1 cellular context compared by ENCODE assay signal in the genomic region with DNA sequence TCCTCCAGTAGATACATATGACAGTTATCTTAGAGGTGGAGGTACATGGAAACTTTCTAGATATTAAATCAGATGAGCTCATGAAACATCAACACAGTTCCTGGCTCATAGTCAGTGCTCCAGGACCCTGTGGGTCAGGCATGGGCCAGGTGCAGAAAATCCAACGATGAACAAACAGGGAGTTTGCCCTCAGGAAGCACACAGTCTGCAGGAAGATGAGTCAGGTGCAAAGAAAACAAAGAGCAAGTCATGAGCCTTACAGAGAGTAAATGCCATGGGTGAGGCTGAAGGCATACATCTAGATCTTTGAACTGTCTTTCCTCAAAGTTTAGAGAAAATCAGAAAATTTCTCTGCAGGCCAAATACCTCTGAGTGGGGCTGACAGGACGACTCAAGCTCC.
A peak's percentile ranks its signal among the peaks of the same experiment; 100 is the strongest.
TF ChIP-seq lines count a peak whose summit lies in the region.

No MANE protein-coding gene starts in this region.

TF ChIP-seq in HepG2, 621 proteins besides CTCF, POLR2A, EP300 and RAD21 (continued from another document and continues in another):
- TF ChIP-seq RFX5 (IDR thresholded peaks at IDR 0.05; ENCODE audit: low read depth, low read length): no peak
- TF ChIP-seq ZFAT (CRISPR knock-in tag; conservative IDR thresholded peaks at IDR 0.05): no peak
- TF ChIP-seq ZBTB8A (CRISPR knock-in tag; IDR thresholded peaks at IDR 0.05; ENCODE audit: borderline replicate concordance, low read depth): no peak
- TF ChIP-seq RBFOX2 (IDR thresholded peaks at IDR 0.05; ENCODE audit: low read depth, low read length): no peak
- TF ChIP-seq CCAR2 (optimal IDR thresholded peaks at IDR 0.05; ENCODE audit: low read depth, low read length): no peak
- TF ChIP-seq KLF9 (CRISPR knock-in tag; IDR thresholded peaks at IDR 0.05; ENCODE audit: low read depth): no peak
- no peak for TF ChIP-seq FLYWCH1 (CRISPR knock-in tag; IDR thresholded peaks at IDR 0.05)
- no peak for TF ChIP-seq MLLT10 (CRISPR knock-in tag; IDR thresholded peaks at IDR 0.05)
- TF ChIP-seq, protein P1, sequence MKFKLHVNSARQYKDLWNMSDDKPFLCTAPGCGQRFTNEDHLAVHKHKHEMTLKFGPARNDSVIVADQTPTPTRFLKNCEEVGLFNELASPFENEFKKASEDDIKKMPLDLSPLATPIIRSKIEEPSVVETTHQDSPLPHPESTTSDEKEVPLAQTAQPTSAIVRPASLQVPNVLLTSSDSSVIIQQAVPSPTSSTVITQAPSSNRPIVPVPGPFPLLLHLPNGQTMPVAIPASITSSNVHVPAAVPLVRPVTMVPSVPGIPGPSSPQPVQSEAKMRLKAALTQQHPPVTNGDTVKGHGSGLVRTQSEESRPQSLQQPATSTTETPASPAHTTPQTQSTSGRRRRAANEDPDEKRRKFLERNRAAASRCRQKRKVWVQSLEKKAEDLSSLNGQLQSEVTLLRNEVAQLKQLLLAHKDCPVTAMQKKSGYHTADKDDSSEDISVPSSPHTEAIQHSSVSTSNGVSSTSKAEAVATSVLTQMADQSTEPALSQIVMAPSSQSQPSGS (CRISPR knock-in tag; IDR thresholded peaks at IDR 0.05): no peak
- TF ChIP-seq, protein P2, sequence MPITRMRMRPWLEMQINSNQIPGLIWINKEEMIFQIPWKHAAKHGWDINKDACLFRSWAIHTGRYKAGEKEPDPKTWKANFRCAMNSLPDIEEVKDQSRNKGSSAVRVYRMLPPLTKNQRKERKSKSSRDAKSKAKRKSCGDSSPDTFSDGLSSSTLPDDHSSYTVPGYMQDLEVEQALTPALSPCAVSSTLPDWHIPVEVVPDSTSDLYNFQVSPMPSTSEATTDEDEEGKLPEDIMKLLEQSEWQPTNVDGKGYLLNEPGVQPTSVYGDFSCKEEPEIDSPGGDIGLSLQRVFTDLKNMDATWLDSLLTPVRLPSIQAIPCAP (CRISPR knock-in tag; IDR thresholded peaks at IDR 0.05; ENCODE audit: low read depth): no peak
- TF ChIP-seq RBAK (CRISPR knock-in tag; IDR thresholded peaks at IDR 0.05): no peak
- TF ChIP-seq HDAC2 (CRISPR knock-in tag; IDR thresholded peaks at IDR 0.05): peak; percentile 59; the same call in 1 of the 2 replicates
- no peak for TF ChIP-seq MTF1 (CRISPR knock-in tag; IDR thresholded peaks at IDR 0.05)
- TF ChIP-seq GLI4 (CRISPR knock-in tag; IDR thresholded peaks at IDR 0.05; ENCODE audit: borderline replicate concordance): no peak
- no peak for TF ChIP-seq SIN3B (IDR thresholded peaks at IDR 0.05; ENCODE audit: low read length)
- TF ChIP-seq CREB1 (IDR thresholded peaks at IDR 0.05): no peak
- no peak for TF ChIP-seq CREB1 (CRISPR knock-in tag; IDR thresholded peaks at IDR 0.05)
- TF ChIP-seq, protein P3, sequence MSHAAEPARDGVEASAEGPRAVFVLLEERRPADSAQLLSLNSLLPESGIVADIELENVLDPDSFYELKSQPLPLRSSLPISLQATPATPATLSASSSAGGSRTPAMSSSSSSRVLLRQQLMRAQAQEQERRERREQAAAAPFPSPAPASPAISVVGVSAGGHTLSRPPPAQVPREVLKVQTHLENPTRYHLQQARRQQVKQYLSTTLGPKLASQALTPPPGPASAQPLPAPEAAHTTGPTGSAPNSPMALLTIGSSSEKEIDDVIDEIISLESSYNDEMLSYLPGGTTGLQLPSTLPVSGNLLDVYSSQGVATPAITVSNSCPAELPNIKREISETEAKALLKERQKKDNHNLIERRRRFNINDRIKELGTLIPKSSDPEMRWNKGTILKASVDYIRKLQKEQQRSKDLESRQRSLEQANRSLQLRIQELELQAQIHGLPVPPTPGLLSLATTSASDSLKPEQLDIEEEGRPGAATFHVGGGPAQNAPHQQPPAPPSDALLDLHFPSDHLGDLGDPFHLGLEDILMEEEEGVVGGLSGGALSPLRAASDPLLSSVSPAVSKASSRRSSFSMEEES (CRISPR knock-in tag; IDR thresholded peaks at IDR 0.05): peak; percentile 82
- TF ChIP-seq AKAP8 (CRISPR knock-in tag; IDR thresholded peaks at IDR 0.05): no peak
- TF ChIP-seq, protein P4, sequence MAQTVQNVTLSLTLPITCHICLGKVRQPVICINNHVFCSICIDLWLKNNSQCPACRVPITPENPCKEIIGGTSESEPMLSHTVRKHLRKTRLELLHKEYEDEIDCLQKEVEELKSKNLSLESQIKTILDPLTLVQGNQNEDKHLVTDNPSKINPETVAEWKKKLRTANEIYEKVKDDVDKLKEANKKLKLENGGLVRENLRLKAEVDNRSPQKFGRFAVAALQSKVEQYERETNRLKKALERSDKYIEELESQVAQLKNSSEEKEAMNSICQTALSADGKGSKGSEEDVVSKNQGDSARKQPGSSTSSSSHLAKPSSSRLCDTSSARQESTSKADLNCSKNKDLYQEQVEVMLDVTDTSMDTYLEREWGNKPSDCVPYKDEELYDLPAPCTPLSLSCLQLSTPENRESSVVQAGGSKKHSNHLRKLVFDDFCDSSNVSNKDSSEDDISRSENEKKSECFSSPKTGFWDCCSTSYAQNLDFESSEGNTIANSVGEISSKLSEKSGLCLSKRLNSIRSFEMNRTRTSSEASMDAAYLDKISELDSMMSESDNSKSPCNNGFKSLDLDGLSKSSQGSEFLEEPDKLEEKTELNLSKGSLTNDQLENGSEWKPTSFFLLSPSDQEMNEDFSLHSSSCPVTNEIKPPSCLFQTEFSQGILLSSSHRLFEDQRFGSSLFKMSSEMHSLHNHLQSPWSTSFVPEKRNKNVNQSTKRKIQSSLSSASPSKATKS (CRISPR knock-in tag; IDR thresholded peaks at IDR 0.05): no peak
- TF ChIP-seq, protein P5, sequence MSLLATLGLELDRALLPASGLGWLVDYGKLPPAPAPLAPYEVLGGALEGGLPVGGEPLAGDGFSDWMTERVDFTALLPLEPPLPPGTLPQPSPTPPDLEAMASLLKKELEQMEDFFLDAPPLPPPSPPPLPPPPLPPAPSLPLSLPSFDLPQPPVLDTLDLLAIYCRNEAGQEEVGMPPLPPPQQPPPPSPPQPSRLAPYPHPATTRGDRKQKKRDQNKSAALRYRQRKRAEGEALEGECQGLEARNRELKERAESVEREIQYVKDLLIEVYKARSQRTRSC (CRISPR knock-in tag; IDR thresholded peaks at IDR 0.05; ENCODE audit: low read depth): no peak
- TF ChIP-seq, protein P6, sequence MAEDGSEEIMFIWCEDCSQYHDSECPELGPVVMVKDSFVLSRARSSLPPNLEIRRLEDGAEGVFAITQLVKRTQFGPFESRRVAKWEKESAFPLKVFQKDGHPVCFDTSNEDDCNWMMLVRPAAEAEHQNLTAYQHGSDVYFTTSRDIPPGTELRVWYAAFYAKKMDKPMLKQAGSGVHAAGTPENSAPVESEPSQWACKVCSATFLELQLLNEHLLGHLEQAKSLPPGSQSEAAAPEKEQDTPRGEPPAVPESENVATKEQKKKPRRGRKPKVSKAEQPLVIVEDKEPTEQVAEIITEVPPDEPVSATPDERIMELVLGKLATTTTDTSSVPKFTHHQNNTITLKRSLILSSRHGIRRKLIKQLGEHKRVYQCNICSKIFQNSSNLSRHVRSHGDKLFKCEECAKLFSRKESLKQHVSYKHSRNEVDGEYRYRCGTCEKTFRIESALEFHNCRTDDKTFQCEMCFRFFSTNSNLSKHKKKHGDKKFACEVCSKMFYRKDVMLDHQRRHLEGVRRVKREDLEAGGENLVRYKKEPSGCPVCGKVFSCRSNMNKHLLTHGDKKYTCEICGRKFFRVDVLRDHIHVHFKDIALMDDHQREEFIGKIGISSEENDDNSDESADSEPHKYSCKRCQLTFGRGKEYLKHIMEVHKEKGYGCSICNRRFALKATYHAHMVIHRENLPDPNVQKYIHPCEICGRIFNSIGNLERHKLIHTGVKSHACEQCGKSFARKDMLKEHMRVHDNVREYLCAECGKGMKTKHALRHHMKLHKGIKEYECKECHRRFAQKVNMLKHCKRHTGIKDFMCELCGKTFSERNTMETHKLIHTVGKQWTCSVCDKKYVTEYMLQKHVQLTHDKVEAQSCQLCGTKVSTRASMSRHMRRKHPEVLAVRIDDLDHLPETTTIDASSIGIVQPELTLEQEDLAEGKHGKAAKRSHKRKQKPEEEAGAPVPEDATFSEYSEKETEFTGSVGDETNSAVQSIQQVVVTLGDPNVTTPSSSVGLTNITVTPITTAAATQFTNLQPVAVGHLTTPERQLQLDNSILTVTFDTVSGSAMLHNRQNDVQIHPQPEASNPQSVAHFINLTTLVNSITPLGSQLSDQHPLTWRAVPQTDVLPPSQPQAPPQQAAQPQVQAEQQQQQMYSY (CRISPR knock-in tag; IDR thresholded peaks at IDR 0.05): no peak
- peak; percentile 78; the same call in 1 of the 2 replicates for TF ChIP-seq FOSL1 (CRISPR knock-in tag; IDR thresholded peaks at IDR 0.05; ENCODE audit: borderline replicate concordance)
- TF ChIP-seq, protein P7, sequence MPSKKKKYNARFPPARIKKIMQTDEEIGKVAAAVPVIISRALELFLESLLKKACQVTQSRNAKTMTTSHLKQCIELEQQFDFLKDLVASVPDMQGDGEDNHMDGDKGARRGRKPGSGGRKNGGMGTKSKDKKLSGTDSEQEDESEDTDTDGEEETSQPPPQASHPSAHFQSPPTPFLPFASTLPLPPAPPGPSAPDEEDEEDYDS (CRISPR knock-in tag; IDR thresholded peaks at IDR 0.05): no peak
- TF ChIP-seq NR2F2 (IDR thresholded peaks at IDR 0.05; ENCODE audit: borderline replicate concordance, low read depth): no peak
- TF ChIP-seq MAFK (conservative IDR thresholded peaks at IDR 0.05 in 1 of 2, IDR thresholded peaks at IDR 0.05 in 1 of 2; ENCODE audit: low read length in 2 of 2): no peak
- TF ChIP-seq KDM2A (CRISPR knock-in tag; IDR thresholded peaks at IDR 0.05; ENCODE audit: borderline replicate concordance, low read depth): 0 out of 2 replicates have a peak, but pooled peaks have one; percentile 29
- TF ChIP-seq, protein P8, sequence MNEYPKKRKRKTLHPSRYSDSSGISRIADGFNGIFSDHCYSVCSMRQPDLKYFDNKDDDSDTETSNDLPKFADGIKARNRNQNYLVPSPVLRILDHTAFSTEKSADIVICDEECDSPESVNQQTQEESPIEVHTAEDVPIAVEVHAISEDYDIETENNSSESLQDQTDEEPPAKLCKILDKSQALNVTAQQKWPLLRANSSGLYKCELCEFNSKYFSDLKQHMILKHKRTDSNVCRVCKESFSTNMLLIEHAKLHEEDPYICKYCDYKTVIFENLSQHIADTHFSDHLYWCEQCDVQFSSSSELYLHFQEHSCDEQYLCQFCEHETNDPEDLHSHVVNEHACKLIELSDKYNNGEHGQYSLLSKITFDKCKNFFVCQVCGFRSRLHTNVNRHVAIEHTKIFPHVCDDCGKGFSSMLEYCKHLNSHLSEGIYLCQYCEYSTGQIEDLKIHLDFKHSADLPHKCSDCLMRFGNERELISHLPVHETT (CRISPR knock-in tag; conservative IDR thresholded peaks at IDR 0.05): no peak
- TF ChIP-seq ZNF138 (CRISPR knock-in tag; IDR thresholded peaks at IDR 0.05; ENCODE audit: low read depth): no peak
- TF ChIP-seq, protein P9, sequence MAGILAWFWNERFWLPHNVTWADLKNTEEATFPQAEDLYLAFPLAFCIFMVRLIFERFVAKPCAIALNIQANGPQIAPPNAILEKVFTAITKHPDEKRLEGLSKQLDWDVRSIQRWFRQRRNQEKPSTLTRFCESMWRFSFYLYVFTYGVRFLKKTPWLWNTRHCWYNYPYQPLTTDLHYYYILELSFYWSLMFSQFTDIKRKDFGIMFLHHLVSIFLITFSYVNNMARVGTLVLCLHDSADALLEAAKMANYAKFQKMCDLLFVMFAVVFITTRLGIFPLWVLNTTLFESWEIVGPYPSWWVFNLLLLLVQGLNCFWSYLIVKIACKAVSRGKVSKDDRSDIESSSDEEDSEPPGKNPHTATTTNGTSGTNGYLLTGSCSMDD (CRISPR knock-in tag; IDR thresholded peaks at IDR 0.05): no peak
- TF ChIP-seq REL (CRISPR knock-in tag; conservative IDR thresholded peaks at IDR 0.05): no peak
- peak; percentile 76; the same call in 1 of the 2 replicates for TF ChIP-seq TRIM24 (CRISPR knock-in tag; IDR thresholded peaks at IDR 0.05)
- TF ChIP-seq, protein P10, sequence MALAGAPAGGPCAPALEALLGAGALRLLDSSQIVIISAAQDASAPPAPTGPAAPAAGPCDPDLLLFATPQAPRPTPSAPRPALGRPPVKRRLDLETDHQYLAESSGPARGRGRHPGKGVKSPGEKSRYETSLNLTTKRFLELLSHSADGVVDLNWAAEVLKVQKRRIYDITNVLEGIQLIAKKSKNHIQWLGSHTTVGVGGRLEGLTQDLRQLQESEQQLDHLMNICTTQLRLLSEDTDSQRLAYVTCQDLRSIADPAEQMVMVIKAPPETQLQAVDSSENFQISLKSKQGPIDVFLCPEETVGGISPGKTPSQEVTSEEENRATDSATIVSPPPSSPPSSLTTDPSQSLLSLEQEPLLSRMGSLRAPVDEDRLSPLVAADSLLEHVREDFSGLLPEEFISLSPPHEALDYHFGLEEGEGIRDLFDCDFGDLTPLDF (CRISPR knock-in tag; IDR thresholded peaks at IDR 0.05): no peak
- TF ChIP-seq, protein P11, sequence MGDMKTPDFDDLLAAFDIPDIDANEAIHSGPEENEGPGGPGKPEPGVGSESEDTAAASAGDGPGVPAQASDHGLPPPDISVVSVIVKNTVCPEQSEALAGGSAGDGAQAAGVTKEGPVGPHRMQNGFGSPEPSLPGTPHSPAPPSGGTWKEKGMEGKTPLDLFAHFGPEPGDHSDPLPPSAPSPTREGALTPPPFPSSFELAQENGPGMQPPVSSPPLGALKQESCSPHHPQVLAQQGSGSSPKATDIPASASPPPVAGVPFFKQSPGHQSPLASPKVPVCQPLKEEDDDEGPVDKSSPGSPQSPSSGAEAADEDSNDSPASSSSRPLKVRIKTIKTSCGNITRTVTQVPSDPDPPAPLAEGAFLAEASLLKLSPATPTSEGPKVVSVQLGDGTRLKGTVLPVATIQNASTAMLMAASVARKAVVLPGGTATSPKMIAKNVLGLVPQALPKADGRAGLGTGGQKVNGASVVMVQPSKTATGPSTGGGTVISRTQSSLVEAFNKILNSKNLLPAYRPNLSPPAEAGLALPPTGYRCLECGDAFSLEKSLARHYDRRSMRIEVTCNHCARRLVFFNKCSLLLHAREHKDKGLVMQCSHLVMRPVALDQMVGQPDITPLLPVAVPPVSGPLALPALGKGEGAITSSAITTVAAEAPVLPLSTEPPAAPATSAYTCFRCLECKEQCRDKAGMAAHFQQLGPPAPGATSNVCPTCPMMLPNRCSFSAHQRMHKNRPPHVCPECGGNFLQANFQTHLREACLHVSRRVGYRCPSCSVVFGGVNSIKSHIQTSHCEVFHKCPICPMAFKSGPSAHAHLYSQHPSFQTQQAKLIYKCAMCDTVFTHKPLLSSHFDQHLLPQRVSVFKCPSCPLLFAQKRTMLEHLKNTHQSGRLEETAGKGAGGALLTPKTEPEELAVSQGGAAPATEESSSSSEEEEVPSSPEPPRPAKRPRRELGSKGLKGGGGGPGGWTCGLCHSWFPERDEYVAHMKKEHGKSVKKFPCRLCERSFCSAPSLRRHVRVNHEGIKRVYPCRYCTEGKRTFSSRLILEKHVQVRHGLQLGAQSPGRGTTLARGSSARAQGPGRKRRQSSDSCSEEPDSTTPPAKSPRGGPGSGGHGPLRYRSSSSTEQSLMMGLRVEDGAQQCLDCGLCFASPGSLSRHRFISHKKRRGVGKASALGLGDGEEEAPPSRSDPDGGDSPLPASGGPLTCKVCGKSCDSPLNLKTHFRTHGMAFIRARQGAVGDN (CRISPR knock-in tag; IDR thresholded peaks at IDR 0.05): no peak
- no peak for TF ChIP-seq ZNF501 (CRISPR knock-in tag; IDR thresholded peaks at IDR 0.05)
- TF ChIP-seq, protein P12, sequence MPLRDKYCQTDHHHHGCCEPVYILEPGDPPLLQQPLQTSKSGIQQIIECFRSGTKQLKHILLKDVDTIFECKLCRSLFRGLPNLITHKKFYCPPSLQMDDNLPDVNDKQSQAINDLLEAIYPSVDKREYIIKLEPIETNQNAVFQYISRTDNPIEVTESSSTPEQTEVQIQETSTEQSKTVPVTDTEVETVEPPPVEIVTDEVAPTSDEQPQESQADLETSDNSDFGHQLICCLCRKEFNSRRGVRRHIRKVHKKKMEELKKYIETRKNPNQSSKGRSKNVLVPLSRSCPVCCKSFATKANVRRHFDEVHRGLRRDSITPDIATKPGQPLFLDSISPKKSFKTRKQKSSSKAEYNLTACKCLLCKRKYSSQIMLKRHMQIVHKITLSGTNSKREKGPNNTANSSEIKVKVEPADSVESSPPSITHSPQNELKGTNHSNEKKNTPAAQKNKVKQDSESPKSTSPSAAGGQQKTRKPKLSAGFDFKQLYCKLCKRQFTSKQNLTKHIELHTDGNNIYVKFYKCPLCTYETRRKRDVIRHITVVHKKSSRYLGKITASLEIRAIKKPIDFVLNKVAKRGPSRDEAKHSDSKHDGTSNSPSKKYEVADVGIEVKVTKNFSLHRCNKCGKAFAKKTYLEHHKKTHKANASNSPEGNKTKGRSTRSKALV (CRISPR knock-in tag; IDR thresholded peaks at IDR 0.05): no peak
